ENCODE assay signal across 15 cellular contexts in the genomic region with DNA sequence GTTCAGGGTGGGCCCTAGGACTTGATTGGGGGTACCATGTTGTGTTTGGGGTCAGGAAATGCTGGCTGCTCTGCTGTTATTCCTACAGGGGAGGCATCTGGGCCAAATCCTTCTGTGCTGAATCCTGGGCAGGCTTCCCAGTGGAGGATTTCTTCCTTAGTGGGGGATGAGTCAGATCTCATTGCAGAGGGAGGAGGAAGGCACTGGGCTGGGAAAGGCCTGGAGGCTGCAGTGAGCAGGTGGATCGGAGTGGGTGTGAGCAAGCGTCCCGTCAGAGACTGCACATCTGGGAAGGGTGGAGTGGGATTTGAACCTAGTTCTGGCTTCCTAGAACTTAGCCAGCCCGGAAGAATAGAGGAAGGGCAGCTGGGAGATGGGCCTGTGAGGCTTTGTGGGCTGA. TPM values are rescaled to one million over a fixed set of nuclear protein-coding genes. Genes with fewer than 3 reads are reported as not detected.
DNase-seq lines count a peak whose midpoint lies in the region; ATAC-seq and TF ChIP-seq lines count a peak whose summit lies in the region.
"Had no signal": no experiment of that assay in that cellular context is flagged by ENCODE, and none has a peak within 500 bp of the region (broad histone marks: within the 10 kb centered on the region; RNA-seq: fewer than 3 reads in every experiment).

No MANE protein-coding gene starts in this region.

- no peak overlapping the region for H3K4me3 ChIP-seq in BJ (ENCODE audit: low read depth, low read length)

- CTCF ChIA-PET in BJ (lab: Yijun Ruan, JAX), result interaction anchor here (8.6 kb wide), 1 partner anchor 52 kb away, joined by 83 read pairs; no protein-coding TSS in a partner anchor

- DNase-seq in BJ (ENCODE audit: low read depth) (peak; percentile 34), M059J (ENCODE audit: low read depth) (peak; percentile 81), dedifferentiated amniotic fluid mesenchymal stem cell (ENCODE audit: extremely low spot score) (peak; percentile 37), middle frontal gyrus (ENCODE audit: extremely low spot score, low spot score) (peak; percentile 39), NCI-H2171 (lab: John Stamatoyannopoulos, UW) (no peak), LoVo (ENCODE audit: low spot score) (no peak), NCI-H748 (lab: John Stamatoyannopoulos, UW; ENCODE audit: unreplicated experiment) (no peak)
- DNase-seq: activated naive CD4-positive, alpha-beta T cell treated with anti-CD3 and anti-CD28 coated beads for 36 hours; Calu3; effector CD4-positive, alpha-beta T cell; NCI-H1436 treated with DMSO at 0.1 percent for 48 hours; nephron progenitor cell; stimulated activated CD4-positive, alpha-beta T cell treated with anti-CD3 and anti-CD28 coated beads, Interleukin-12 subunit alpha, Interleukin-12 subunit beta, amount 100 ng/mL, for 4 hours; stimulated activated CD8-positive, alpha-beta memory T cell treated with anti-CD3 and anti-CD28 coated beads, Interleukin-4, amount 100 ng/mL, for 48 hours had no signal

- peaks cover 1% of the 10 kb centered on the region; the same call in 1 of the 2 replicates for H3K27me3 ChIP-seq in BJ (ENCODE audit: control insufficient read depth, insufficient read depth, low read length)

- POLR2A ChIA-PET in BJ (lab: Charles Lee), result interaction anchor here (0.6 kb wide), 1 partner anchor 19 kb away, joined by 10 read pairs; no protein-coding TSS in a partner anchor

- no peak for ATAC-seq in GM19324 (IDR thresholded peaks at IDR 0.05; ENCODE audit: low FRiP score, unreplicated experiment)

- no peak for TF ChIP-seq CTCF in BJ (IDR thresholded peaks at IDR 0.05; ENCODE audit: insufficient read depth, low read depth, low read length)

- H3K36me3 ChIP-seq in BJ (ENCODE audit: control insufficient read depth, insufficient read depth, low read length), result peaks cover 1% of the 10 kb centered on the region

RNA-seq across cellular contexts. Expression of a gene that starts 11.5 kb away (rescaled TPM):
- polyA plus RNA-seq in BJ (2011; rRNA removed), result 37.6 and 40.8 TPM in 2 replicates
- polyA minus RNA-seq in BJ (2011; rRNA and poly(A)+ RNA removed), result 4.8 and 6.7 TPM in 2 replicates
- 31.3 and 36.8 TPM in 2 replicates for total RNA-seq in M059J (2014; rRNA removed; shearing (Covaris generic))

RNA-seq across cellular contexts. Expression of a gene that starts 22.6 kb away (rescaled TPM):
- polyA plus RNA-seq in BJ (2011; rRNA removed), result 0.06 and 0.10 TPM in 2 replicates
- not detected in 2 replicates for polyA minus RNA-seq in BJ (2011; rRNA and poly(A)+ RNA removed)
- 0.07 TPM in 1 of 2 replicates, not detected in the other for total RNA-seq in M059J (2014; rRNA removed; shearing (Covaris generic))
- total RNA-seq: Calu3 had no signal

Comparison
In these comparisons a context has a peak if more than half of its experiments do, and no peak if none do; other contexts are left out.
1. DNase-seq: peak in BJ (single experiment), M059J (single experiment), dedifferentiated amniotic fluid mesenchymal stem cell (single experiment) and middle frontal gyrus (single experiment); none in NCI-H2171 (single experiment), LoVo (single experiment) and NCI-H748 (single experiment).